ENCODE assay signal across 30 cellular contexts in the genomic region with DNA sequence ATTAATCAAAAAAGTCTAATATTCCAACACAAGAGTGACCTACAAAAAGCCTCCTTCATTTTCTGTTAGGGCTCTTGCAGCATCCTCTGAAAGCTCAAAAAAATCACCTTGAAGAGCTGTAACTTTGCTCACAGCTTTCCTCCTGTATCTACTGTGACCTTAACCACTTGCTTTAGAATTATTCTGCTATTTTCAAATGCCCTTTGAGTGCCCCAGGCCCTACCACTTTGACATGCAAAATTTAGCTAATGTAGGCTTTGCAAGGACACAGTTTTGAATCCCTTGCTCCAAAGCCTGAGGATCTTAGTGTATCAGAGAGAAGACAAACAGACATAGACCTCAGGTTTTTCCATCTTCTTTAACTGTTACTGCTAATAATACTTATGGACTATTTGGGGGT.
"Had no signal": no experiment of that assay in that cellular context is flagged by ENCODE, and none has a peak within 500 bp of the region (broad histone marks: within the 10 kb centered on the region; RNA-seq: fewer than 3 reads in every experiment).

No MANE protein-coding gene starts in this region.

- H3K4me1 Mint-ChIP-seq: activated CD4-positive, alpha-beta T cell treated with anti-CD3 and anti-CD28 coated beads, Interleukin-2, amount 10 ng/mL, durations not matched to agents 7 days and 5 days; activated CD8-positive, alpha-beta memory T cell treated with anti-CD3 and anti-CD28 coated beads, Interleukin-2, amount 10 ng/mL, durations not matched to agents 7 days and 5 days; activated naive CD4-positive, alpha-beta T cell treated with anti-CD3 and anti-CD28 coated beads, Interleukin-2, amount 50 U/mL, for 24 hours; activated naive CD8-positive, alpha-beta T cell treated with anti-CD3 and anti-CD28 coated beads for 36 hours; activated naive CD8-positive, alpha-beta T cell treated with anti-CD3 and anti-CD28 coated beads, Interleukin-2, amount 50 U/mL, for 24 hours had no signal

- ATAC-seq: activated CD8-positive, alpha-beta memory T cell treated with anti-CD3 and anti-CD28 coated beads, Interleukin-2, amount 10 ng/mL, durations not matched to agents 7 days and 5 days; activated CD8-positive, alpha-beta T cell treated with anti-CD3 and anti-CD28 coated beads, Interleukin-2, amount 10 ng/mL, durations not matched to agents 7 days and 5 days; activated naive CD8-positive, alpha-beta T cell treated with anti-CD3 and anti-CD28 coated beads, Interleukin-2, amount 50 U/mL, for 24 hours; body of pancreas; gastroesophageal sphincter; heart right ventricle had no signal

- H3K36me3 ChIP-seq: adrenal gland, colonic mucosa, esophagus squamous epithelium, gastroesophageal sphincter, heart right ventricle had no signal

- H3K27me3 Mint-ChIP-seq: activated CD4-positive, alpha-beta T cell treated with anti-CD3 and anti-CD28 coated beads, Interleukin-2, amount 10 ng/mL, durations not matched to agents 7 days and 5 days; activated CD8-positive, alpha-beta memory T cell treated with anti-CD3 and anti-CD28 coated beads, Interleukin-2, amount 10 ng/mL, durations not matched to agents 7 days and 5 days; activated naive CD4-positive, alpha-beta T cell treated with anti-CD3 and anti-CD28 coated beads, Interleukin-2, amount 50 U/mL, for 24 hours; activated naive CD8-positive, alpha-beta T cell treated with anti-CD3 and anti-CD28 coated beads for 36 hours; activated naive CD8-positive, alpha-beta T cell treated with anti-CD3 and anti-CD28 coated beads, Interleukin-2, amount 50 U/mL, for 24 hours had no signal

- H3K36me3 Mint-ChIP-seq: activated CD8-positive, alpha-beta memory T cell treated with anti-CD3 and anti-CD28 coated beads, Interleukin-2, amount 10 ng/mL, durations not matched to agents 7 days and 5 days; activated naive CD4-positive, alpha-beta T cell treated with anti-CD3 and anti-CD28 coated beads, Interleukin-2, amount 50 U/mL, for 24 hours; activated naive CD8-positive, alpha-beta T cell treated with anti-CD3 and anti-CD28 coated beads for 36 hours had no signal

- H3K9me3 ChIP-seq: adrenal gland, body of pancreas, colonic mucosa, esophagus squamous epithelium, gastroesophageal sphincter, heart right ventricle had no signal

- H3K27ac Mint-ChIP-seq: activated CD4-positive, alpha-beta T cell treated with anti-CD3 and anti-CD28 coated beads, Interleukin-2, amount 10 ng/mL, durations not matched to agents 7 days and 5 days; activated CD8-positive, alpha-beta memory T cell treated with anti-CD3 and anti-CD28 coated beads, Interleukin-2, amount 10 ng/mL, durations not matched to agents 7 days and 5 days; activated CD8-positive, alpha-beta T cell treated with anti-CD3 and anti-CD28 coated beads, Interleukin-2, amount 10 ng/mL, durations not matched to agents 7 days and 5 days; activated naive CD4-positive, alpha-beta T cell treated with anti-CD3 and anti-CD28 coated beads for 36 hours; activated naive CD4-positive, alpha-beta T cell treated with anti-CD3 and anti-CD28 coated beads, Interleukin-2, amount 50 U/mL, for 24 hours; activated naive CD8-positive, alpha-beta T cell treated with anti-CD3 and anti-CD28 coated beads for 36 hours; activated naive CD8-positive, alpha-beta T cell treated with anti-CD3 and anti-CD28 coated beads, Interleukin-2, amount 50 U/mL, for 24 hours; activated T-helper 1 cell treated with anti-CD3 and anti-CD28 coated beads, Interleukin-12 subunit alpha, Interleukin-12 subunit beta, Interleukin-2, Interleukin-4 antibody, amounts not matched to agents 30 ng/mL and 10 ng/mL and 1 ng/mL, durations not matched to agents 14 hours and 24 hours and 36 hours; activated T-helper 2 cell treated with anti-CD3 and anti-CD28 coated beads, Interferon-gamma antibody, Interleukin-2, Interleukin-4, amounts not matched to agents 10 μg/mL and 5 μg/mL and 100 μg/mL, durations not matched to agents 14 hours and 24 hours and 36 hours had no signal

- H3K4me3 Mint-ChIP-seq: activated CD4-positive, alpha-beta T cell treated with anti-CD3 and anti-CD28 coated beads, Interleukin-2, amount 10 ng/mL, durations not matched to agents 7 days and 5 days; activated CD8-positive, alpha-beta memory T cell treated with anti-CD3 and anti-CD28 coated beads, Interleukin-2, amount 10 ng/mL, durations not matched to agents 7 days and 5 days; activated CD8-positive, alpha-beta T cell treated with anti-CD3 and anti-CD28 coated beads, Interleukin-2, amount 10 ng/mL, durations not matched to agents 7 days and 5 days; activated naive CD4-positive, alpha-beta T cell treated with anti-CD3 and anti-CD28 coated beads for 36 hours; activated naive CD4-positive, alpha-beta T cell treated with anti-CD3 and anti-CD28 coated beads, Interleukin-2, amount 50 U/mL, for 24 hours; activated naive CD8-positive, alpha-beta T cell treated with anti-CD3 and anti-CD28 coated beads for 36 hours; activated naive CD8-positive, alpha-beta T cell treated with anti-CD3 and anti-CD28 coated beads, Interleukin-2, amount 50 U/mL, for 24 hours; activated T-helper 1 cell treated with anti-CD3 and anti-CD28 coated beads, Interleukin-12 subunit alpha, Interleukin-12 subunit beta, Interleukin-2, Interleukin-4 antibody, amounts not matched to agents 30 ng/mL and 10 ng/mL and 1 ng/mL, durations not matched to agents 14 hours and 24 hours and 36 hours had no signal

- H3K9me3 Mint-ChIP-seq: activated naive CD4-positive, alpha-beta T cell treated with anti-CD3 and anti-CD28 coated beads, Interleukin-2, amount 50 U/mL, for 24 hours had no signal

- DNase-seq: activated CD4-positive, alpha-beta T cell treated with anti-CD3 and anti-CD28 coated beads for 1 hour; activated CD4-positive, alpha-beta T cell treated with anti-CD3 and anti-CD28 coated beads for 4 hours; activated CD4-positive, alpha-beta T cell treated with anti-CD3 and anti-CD28 coated beads, Interleukin-2, amount 10 ng/mL, durations not matched to agents 7 days and 5 days; activated CD4-positive, alpha-beta T cell treated with anti-CD3 and anti-CD28 coated beads, Interleukin-2, amount 50 U/mL, for 4 hours; activated CD8-positive, alpha-beta memory T cell treated with anti-CD3 and anti-CD28 coated beads, Interleukin-2, amount 10 ng/mL, durations not matched to agents 7 days and 5 days; activated CD8-positive, alpha-beta memory T cell treated with anti-CD3 and anti-CD28 coated beads, Interleukin-2, amount 50 U/mL, for 4 hours; activated CD8-positive, alpha-beta T cell treated with anti-CD3 and anti-CD28 coated beads, Interleukin-2, amount 10 ng/mL, durations not matched to agents 7 days and 5 days; activated effector memory CD4-positive, alpha-beta T cell treated with anti-CD3 and anti-CD28 coated beads, Interleukin-2, amount 50 U/mL, for 16 hours; activated naive CD4-positive, alpha-beta T cell treated with anti-CD3 and anti-CD28 coated beads for 36 hours; activated naive CD8-positive, alpha-beta T cell treated with anti-CD3 and anti-CD28 coated beads for 36 hours; activated naive CD8-positive, alpha-beta T cell treated with anti-CD3 and anti-CD28 coated beads, Interleukin-2, amount 50 U/mL, for 24 hours; activated T-cell treated with anti-CD3 and anti-CD28 coated beads, Interleukin-2, amount 50 U/mL, for 1 hour; activated T-cell treated with anti-CD3 and anti-CD28 coated beads, Interleukin-2, amount 50 U/mL, for 48 hours; adrenal gland; amygdala; aorta; body of pancreas; central memory CD4-positive, alpha-beta T cell; cerebellar nuclear complex; colonic mucosa; effector CD8-positive, alpha-beta T cell; esophagus squamous epithelium; foreskin melanocyte; heart right ventricle; T-helper 2 cell had no signal

- H3K27me3 ChIP-seq: adrenal gland, body of pancreas, colonic mucosa, esophagus squamous epithelium, heart right ventricle had no signal

- H3K4me1 ChIP-seq: adrenal gland, body of pancreas, colonic mucosa, esophagus squamous epithelium, gastroesophageal sphincter had no signal

- H3K27ac ChIP-seq: adrenal gland, body of pancreas, colonic mucosa, epithelial cell of prostate, esophagus squamous epithelium, gastroesophageal sphincter, heart right ventricle had no signal

- H3K4me3 ChIP-seq: adrenal gland, body of pancreas, colonic mucosa, esophagus squamous epithelium, gastroesophageal sphincter, heart right ventricle had no signal
